In genomic region chr1:39412079-39412478, GRCh38 we compare ENCODE assay signal across 2 cellular contexts.
TF ChIP-seq lines count a peak whose summit lies in the region.

No MANE protein-coding gene starts in this region.

TF ChIP-seq in SK-N-SH, 30 proteins besides CTCF, POLR2A, EP300 and RAD21 (continued from another document):
- TF ChIP-seq RFX5 (IDR thresholded peaks at IDR 0.05; ENCODE audit: low read length) (no peak), FOXJ3 (CRISPR knock-in tag; IDR thresholded peaks at IDR 0.05) (no peak), MXI1 (IDR thresholded peaks at IDR 0.05; ENCODE audit: low read depth, low read length) (no peak), ELF1 (IDR thresholded peaks at IDR 0.05) (no peak), RCOR1 (IDR thresholded peaks at IDR 0.05; ENCODE audit: low read length) (no peak), RXRA (IDR thresholded peaks at IDR 0.05; ENCODE audit: borderline replicate concordance, low read depth) (no peak), FOXM1 (IDR thresholded peaks at IDR 0.05; ENCODE audit: low read depth) (no peak), MAX (IDR thresholded peaks at IDR 0.05; ENCODE audit: low read depth) (no peak), NRF1 (IDR thresholded peaks at IDR 0.05; ENCODE audit: low read depth, low read length) (no peak)
- TF ChIP-seq, protein P1, sequence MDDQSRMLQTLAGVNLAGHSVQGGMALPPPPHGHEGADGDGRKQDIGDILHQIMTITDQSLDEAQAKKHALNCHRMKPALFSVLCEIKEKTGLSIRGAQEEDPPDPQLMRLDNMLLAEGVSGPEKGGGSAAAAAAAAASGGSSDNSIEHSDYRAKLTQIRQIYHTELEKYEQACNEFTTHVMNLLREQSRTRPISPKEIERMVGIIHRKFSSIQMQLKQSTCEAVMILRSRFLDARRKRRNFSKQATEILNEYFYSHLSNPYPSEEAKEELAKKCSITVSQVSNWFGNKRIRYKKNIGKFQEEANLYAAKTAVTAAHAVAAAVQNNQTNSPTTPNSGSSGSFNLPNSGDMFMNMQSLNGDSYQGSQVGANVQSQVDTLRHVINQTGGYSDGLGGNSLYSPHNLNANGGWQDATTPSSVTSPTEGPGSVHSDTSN (IDR thresholded peaks at IDR 0.05) = no peak
- TF ChIP-seq, protein P2, sequence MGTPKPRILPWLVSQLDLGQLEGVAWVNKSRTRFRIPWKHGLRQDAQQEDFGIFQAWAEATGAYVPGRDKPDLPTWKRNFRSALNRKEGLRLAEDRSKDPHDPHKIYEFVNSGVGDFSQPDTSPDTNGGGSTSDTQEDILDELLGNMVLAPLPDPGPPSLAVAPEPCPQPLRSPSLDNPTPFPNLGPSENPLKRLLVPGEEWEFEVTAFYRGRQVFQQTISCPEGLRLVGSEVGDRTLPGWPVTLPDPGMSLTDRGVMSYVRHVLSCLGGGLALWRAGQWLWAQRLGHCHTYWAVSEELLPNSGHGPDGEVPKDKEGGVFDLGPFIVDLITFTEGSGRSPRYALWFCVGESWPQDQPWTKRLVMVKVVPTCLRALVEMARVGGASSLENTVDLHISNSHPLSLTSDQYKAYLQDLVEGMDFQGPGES (IDR thresholded peaks at IDR 0.05; ENCODE audit: low read depth, low read length) = no peak

TF ChIP-seq in SK-N-SH treated with all-trans-retinoic acid at 6 μM for 48 hours, 23 proteins besides CTCF, POLR2A, EP300 and RAD21 (continued from another document):
- TF ChIP-seq, protein P3, sequence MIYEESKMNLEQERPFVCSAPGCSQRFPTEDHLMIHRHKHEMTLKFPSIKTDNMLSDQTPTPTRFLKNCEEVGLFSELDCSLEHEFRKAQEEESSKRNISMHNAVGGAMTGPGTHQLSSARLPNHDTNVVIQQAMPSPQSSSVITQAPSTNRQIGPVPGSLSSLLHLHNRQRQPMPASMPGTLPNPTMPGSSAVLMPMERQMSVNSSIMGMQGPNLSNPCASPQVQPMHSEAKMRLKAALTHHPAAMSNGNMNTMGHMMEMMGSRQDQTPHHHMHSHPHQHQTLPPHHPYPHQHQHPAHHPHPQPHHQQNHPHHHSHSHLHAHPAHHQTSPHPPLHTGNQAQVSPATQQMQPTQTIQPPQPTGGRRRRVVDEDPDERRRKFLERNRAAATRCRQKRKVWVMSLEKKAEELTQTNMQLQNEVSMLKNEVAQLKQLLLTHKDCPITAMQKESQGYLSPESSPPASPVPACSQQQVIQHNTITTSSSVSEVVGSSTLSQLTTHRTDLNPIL (CRISPR knock-in tag; IDR thresholded peaks at IDR 0.05; ENCODE audit: low read depth) = no peak
- no peak for TF ChIP-seq RARB (CRISPR knock-in tag; IDR thresholded peaks at IDR 0.05)
